1 cellular context compared by ENCODE assay signal in the genomic region with DNA sequence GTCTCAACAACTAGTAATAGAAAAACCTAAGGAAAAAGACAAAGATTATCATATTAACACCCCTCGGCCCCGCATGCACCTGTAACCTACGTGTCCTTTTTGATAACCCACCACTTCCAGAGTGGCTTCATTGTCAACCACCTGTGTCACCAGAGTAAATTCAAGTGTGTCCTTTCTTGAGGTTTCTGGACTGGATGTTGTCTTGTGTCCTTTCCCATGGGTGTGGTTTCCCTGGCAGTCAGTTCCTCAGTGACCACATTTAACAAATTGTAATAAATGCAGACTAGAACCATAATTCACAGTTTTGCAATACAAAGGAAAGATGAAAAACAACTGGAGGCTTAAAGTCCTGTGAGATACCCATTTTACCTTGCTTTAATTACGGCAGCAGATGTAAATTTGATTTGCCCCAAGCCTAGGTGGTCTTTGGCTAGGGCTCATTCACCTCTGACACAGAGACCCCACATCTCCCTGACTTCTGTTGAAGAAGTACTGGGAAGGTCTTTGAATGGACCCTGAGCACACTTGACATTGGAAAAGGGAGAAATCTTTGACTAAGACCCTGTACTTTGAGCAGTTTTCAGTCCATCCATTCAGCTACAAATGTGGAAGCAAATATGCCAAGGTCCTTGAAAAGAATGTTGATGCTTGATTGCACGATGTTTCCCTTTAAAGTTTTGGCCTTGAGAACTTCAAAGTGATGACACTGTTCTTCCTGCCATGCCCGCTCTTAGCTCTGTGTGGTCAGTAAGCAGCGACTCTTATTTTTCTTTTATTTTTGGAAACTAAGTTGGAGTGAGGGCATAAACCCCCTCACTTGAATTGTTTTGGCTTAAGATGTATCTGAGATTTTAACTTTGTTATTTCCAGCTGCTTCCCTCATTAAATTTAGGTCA.
A peak's percentile ranks its signal among the peaks of the same experiment; 100 is the strongest.
TF ChIP-seq lines count a peak whose summit lies in the region.

No MANE protein-coding gene starts in this region.

TF ChIP-seq in HepG2, 621 proteins besides CTCF, POLR2A, EP300 and RAD21 (continued from another document and continues in another):
- TF ChIP-seq GRHL1 (CRISPR knock-in tag; conservative IDR thresholded peaks at IDR 0.05) (no peak), ATF7 (IDR thresholded peaks at IDR 0.05) (no peak), ATF7 (CRISPR knock-in tag; IDR thresholded peaks at IDR 0.05) (no peak; the same call in 1 of the 2 replicates), KAT8 (CRISPR knock-in tag; IDR thresholded peaks at IDR 0.05) (peak; percentile 66), ATF6 (CRISPR knock-in tag; conservative IDR thresholded peaks at IDR 0.05) (no peak), ZNF230 (CRISPR knock-in tag; IDR thresholded peaks at IDR 0.05) (no peak), RFXAP (CRISPR knock-in tag; IDR thresholded peaks at IDR 0.05; ENCODE audit: borderline replicate concordance) (0 out of 2 replicates have a peak, but pooled peaks have one; percentile 54), NBN (conservative IDR thresholded peaks at IDR 0.05) (no peak), NPAS2 (CRISPR knock-in tag; IDR thresholded peaks at IDR 0.05; ENCODE audit: borderline replicate concordance) (no peak), MTA1 (CRISPR knock-in tag; IDR thresholded peaks at IDR 0.05; ENCODE audit: borderline replicate concordance) (no peak; the same call in 1 of the 2 replicates), ZNF724P (CRISPR knock-in tag; IDR thresholded peaks at IDR 0.05; ENCODE audit: borderline replicate concordance) (no peak), GFI1 (CRISPR knock-in tag; IDR thresholded peaks at IDR 0.05; ENCODE audit: borderline replicate concordance) (peak; percentile 82), TOPORS (CRISPR knock-in tag; IDR thresholded peaks at IDR 0.05) (no peak), EZH2 (conservative IDR thresholded peaks at IDR 0.05; ENCODE audit: low read depth, low read length) (no peak), ZNF562 (CRISPR knock-in tag; IDR thresholded peaks at IDR 0.05; ENCODE audit: borderline replicate concordance) (no peak), ZNF33A (CRISPR knock-in tag; IDR thresholded peaks at IDR 0.05; ENCODE audit: borderline replicate concordance) (0 out of 2 replicates have a peak, but pooled peaks have one; percentile 62), ZBTB8A (CRISPR knock-in tag; IDR thresholded peaks at IDR 0.05; ENCODE audit: borderline replicate concordance, low read depth) (no peak), POLR2AphosphoS2 (IDR thresholded peaks at IDR 0.05; ENCODE audit: low read depth, low read length) (no peak), HHEX (CRISPR knock-in tag; IDR thresholded peaks at IDR 0.05) (peak; percentile 66), YEATS2 (CRISPR knock-in tag; IDR thresholded peaks at IDR 0.05; ENCODE audit: borderline replicate concordance) (no peak), AGO2 (optimal IDR thresholded peaks at IDR 0.05; ENCODE audit: low read depth, low read length) (no peak), PRMT3 (CRISPR knock-in tag; IDR thresholded peaks at IDR 0.05; ENCODE audit: borderline replicate concordance, low read depth) (no peak), GLI4 (CRISPR knock-in tag; IDR thresholded peaks at IDR 0.05; ENCODE audit: borderline replicate concordance) (no peak), KDM5B (CRISPR knock-in tag; IDR thresholded peaks at IDR 0.05; ENCODE audit: borderline replicate concordance) (no peak), ZNF138 (CRISPR knock-in tag; IDR thresholded peaks at IDR 0.05; ENCODE audit: low read depth) (no peak), ARHGAP35 (CRISPR knock-in tag; IDR thresholded peaks at IDR 0.05; ENCODE audit: borderline replicate concordance) (no peak), EEA1 (CRISPR knock-in tag; IDR thresholded peaks at IDR 0.05; ENCODE audit: borderline replicate concordance) (no peak), PHF5A (CRISPR knock-in tag; IDR thresholded peaks at IDR 0.05; ENCODE audit: low read depth, unreplicated experiment) (peak; percentile 38), NCOA1 (CRISPR knock-in tag; IDR thresholded peaks at IDR 0.05) (peak; percentile 67; the same call in 1 of the 2 replicates), HNRNPL (IDR thresholded peaks at IDR 0.05; ENCODE audit: low read depth, low read length) (no peak), ZNF430 (CRISPR knock-in tag; IDR thresholded peaks at IDR 0.05) (0 out of 2 replicates have a peak, but pooled peaks have one; percentile 62)
- TF ChIP-seq, protein P1, sequence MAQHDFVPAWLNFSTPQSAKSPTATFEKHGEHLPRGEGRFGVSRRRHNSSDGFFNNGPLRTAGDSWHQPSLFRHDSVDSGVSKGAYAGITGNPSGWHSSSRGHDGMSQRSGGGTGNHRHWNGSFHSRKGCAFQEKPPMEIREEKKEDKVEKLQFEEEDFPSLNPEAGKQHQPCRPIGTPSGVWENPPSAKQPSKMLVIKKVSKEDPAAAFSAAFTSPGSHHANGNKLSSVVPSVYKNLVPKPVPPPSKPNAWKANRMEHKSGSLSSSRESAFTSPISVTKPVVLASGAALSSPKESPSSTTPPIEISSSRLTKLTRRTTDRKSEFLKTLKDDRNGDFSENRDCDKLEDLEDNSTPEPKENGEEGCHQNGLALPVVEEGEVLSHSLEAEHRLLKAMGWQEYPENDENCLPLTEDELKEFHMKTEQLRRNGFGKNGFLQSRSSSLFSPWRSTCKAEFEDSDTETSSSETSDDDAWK (CRISPR knock-in tag; IDR thresholded peaks at IDR 0.05), result no peak
- TF ChIP-seq, protein P2, sequence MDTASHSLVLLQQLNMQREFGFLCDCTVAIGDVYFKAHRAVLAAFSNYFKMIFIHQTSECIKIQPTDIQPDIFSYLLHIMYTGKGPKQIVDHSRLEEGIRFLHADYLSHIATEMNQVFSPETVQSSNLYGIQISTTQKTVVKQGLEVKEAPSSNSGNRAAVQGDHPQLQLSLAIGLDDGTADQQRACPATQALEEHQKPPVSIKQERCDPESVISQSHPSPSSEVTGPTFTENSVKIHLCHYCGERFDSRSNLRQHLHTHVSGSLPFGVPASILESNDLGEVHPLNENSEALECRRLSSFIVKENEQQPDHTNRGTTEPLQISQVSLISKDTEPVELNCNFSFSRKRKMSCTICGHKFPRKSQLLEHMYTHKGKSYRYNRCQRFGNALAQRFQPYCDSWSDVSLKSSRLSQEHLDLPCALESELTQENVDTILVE (CRISPR knock-in tag; IDR thresholded peaks at IDR 0.05), result no peak; the same call in 1 of the 2 replicates
- TF ChIP-seq, protein P3, sequence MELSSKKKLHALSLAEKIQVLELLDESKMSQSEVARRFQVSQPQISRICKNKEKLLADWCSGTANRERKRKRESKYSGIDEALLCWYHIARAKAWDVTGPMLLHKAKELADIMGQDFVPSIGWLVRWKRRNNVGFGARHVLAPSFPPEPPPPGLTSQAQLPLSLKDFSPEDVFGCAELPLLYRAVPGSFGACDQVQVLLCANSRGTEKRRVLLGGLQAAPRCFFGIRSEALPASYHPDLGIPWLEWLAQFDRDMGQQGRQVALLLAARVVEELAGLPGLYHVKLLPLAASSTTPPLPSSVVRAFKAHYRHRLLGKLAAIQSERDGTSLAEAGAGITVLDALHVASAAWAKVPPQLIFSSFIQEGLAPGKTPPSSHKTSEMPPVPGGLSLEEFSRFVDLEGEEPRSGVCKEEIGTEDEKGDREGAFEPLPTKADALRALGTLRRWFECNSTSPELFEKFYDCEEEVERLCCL (CRISPR knock-in tag; IDR thresholded peaks at IDR 0.05; ENCODE audit: borderline replicate concordance), result no peak
- TF ChIP-seq, protein P4, sequence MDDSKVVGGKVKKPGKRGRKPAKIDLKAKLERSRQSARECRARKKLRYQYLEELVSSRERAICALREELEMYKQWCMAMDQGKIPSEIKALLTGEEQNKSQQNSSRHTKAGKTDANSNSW (CRISPR knock-in tag; IDR thresholded peaks at IDR 0.05; ENCODE audit: borderline replicate concordance), result no peak
- TF ChIP-seq, protein P5, sequence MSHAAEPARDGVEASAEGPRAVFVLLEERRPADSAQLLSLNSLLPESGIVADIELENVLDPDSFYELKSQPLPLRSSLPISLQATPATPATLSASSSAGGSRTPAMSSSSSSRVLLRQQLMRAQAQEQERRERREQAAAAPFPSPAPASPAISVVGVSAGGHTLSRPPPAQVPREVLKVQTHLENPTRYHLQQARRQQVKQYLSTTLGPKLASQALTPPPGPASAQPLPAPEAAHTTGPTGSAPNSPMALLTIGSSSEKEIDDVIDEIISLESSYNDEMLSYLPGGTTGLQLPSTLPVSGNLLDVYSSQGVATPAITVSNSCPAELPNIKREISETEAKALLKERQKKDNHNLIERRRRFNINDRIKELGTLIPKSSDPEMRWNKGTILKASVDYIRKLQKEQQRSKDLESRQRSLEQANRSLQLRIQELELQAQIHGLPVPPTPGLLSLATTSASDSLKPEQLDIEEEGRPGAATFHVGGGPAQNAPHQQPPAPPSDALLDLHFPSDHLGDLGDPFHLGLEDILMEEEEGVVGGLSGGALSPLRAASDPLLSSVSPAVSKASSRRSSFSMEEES (CRISPR knock-in tag; IDR thresholded peaks at IDR 0.05), result peak; percentile 18; the same call in 1 of the 2 replicates
- TF ChIP-seq, protein P6, sequence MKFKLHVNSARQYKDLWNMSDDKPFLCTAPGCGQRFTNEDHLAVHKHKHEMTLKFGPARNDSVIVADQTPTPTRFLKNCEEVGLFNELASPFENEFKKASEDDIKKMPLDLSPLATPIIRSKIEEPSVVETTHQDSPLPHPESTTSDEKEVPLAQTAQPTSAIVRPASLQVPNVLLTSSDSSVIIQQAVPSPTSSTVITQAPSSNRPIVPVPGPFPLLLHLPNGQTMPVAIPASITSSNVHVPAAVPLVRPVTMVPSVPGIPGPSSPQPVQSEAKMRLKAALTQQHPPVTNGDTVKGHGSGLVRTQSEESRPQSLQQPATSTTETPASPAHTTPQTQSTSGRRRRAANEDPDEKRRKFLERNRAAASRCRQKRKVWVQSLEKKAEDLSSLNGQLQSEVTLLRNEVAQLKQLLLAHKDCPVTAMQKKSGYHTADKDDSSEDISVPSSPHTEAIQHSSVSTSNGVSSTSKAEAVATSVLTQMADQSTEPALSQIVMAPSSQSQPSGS (CRISPR knock-in tag; IDR thresholded peaks at IDR 0.05), result peak; percentile 83
- TF ChIP-seq, protein P7, sequence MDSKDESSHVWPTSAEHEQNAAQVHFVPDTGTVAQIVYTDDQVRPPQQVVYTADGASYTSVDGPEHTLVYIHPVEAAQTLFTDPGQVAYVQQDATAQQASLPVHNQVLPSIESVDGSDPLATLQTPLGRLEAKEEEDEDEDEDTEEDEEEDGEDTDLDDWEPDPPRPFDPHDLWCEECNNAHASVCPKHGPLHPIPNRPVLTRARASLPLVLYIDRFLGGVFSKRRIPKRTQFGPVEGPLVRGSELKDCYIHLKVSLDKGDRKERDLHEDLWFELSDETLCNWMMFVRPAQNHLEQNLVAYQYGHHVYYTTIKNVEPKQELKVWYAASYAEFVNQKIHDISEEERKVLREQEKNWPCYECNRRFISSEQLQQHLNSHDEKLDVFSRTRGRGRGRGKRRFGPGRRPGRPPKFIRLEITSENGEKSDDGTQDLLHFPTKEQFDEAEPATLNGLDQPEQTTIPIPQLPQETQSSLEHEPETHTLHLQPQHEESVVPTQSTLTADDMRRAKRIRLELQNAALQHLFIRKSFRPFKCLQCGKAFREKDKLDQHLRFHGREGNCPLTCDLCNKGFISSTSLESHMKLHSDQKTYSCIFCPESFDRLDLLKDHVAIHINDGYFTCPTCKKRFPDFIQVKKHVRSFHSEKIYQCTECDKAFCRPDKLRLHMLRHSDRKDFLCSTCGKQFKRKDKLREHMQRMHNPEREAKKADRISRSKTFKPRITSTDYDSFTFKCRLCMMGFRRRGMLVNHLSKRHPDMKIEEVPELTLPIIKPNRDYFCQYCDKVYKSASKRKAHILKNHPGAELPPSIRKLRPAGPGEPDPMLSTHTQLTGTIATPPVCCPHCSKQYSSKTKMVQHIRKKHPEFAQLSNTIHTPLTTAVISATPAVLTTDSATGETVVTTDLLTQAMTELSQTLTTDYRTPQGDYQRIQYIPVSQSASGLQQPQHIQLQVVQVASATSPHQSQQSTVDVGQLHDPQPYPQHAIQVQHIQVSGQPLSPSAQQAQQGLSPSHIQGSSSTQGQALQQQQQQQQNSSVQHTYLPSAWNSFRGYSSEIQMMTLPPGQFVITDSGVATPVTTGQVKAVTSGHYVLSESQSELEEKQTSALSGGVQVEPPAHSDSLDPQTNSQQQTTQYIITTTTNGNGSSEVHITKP (CRISPR knock-in tag; IDR thresholded peaks at IDR 0.05; ENCODE audit: low read depth), result no peak
- TF ChIP-seq, protein P8, sequence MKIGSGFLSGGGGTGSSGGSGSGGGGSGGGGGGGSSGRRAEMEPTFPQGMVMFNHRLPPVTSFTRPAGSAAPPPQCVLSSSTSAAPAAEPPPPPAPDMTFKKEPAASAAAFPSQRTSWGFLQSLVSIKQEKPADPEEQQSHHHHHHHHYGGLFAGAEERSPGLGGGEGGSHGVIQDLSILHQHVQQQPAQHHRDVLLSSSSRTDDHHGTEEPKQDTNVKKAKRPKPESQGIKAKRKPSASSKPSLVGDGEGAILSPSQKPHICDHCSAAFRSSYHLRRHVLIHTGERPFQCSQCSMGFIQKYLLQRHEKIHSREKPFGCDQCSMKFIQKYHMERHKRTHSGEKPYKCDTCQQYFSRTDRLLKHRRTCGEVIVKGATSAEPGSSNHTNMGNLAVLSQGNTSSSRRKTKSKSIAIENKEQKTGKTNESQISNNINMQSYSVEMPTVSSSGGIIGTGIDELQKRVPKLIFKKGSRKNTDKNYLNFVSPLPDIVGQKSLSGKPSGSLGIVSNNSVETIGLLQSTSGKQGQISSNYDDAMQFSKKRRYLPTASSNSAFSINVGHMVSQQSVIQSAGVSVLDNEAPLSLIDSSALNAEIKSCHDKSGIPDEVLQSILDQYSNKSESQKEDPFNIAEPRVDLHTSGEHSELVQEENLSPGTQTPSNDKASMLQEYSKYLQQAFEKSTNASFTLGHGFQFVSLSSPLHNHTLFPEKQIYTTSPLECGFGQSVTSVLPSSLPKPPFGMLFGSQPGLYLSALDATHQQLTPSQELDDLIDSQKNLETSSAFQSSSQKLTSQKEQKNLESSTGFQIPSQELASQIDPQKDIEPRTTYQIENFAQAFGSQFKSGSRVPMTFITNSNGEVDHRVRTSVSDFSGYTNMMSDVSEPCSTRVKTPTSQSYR (CRISPR knock-in tag; IDR thresholded peaks at IDR 0.05; ENCODE audit: borderline replicate concordance), result peak; percentile 45; the same call in 1 of the 2 replicates
